17 cellular contexts compared by ENCODE assay signal in the genomic region with DNA sequence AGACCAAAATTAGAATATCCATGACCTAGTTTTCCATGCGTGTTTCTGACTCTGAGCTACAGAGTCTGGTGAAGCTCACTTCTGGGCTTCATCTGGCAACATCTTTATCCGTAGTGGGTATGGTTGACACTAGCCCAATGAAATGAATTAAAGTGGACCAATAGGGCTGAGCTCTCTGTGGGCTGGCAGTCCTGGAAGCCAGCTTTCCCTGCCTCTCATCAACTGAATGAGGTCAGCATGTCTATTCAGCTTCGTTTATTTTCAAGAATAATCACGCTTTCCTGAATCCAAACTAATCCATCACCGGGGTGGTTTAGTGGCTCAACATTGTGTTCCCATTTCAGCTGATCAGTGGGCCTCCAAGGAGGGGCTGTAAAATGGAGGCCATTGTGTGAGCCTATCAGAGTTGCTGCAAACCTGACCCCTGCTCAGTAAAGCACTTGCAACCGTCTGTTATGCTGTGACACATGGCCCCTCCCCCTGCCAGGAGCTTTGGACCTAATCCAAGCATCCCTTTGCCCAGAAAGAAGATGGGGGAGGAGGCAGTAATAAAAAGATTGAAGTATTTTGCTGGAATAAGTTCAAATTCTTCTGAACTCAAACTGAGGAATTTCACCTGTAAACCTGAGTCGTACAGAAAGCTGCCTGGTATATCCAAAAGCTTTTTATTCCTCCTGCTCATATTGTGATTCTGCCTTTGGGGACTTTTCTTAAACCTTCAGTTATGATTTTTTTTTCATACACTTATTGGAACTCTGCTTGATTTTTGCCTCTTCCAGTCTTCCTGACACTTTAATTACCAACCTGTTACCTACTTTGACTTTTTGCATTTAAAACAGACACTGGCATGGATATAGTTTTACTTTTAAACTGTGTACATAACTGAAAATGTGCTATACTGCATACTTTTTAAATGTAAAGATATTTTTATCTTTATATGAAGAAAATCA. TPM values are rescaled to one million over a fixed set of nuclear protein-coding genes. Genes with fewer than 3 reads are reported as not detected.
A peak's percentile ranks its signal among the peaks of the same experiment; 100 is the strongest.
DNase-seq lines count a peak whose midpoint lies in the region; ATAC-seq and TF ChIP-seq lines count a peak whose summit lies in the region.
"Had no signal": no experiment of that assay in that cellular context is flagged by ENCODE, and none has a peak within 500 bp of the region (broad histone marks: within the 10 kb centered on the region; RNA-seq: fewer than 3 reads in every experiment).

No MANE protein-coding gene starts in this region.

- H3K36me3 ChIP-seq in tibial artery = peaks cover 13 to 23% (median 22%) of the 10 kb centered on the region in 3 donors
- H3K36me3 ChIP-seq: HAP-1 had no signal

- DNase-seq in NCI-H748 (lab: John Stamatoyannopoulos, UW; ENCODE audit: unreplicated experiment) (peak; percentile 50), NCI-H748 treated with DMSO at 0.1 percent for 48 hours (lab: John Stamatoyannopoulos, UW) (no peak), WTC11 (ENCODE audit: low spot score) (no peak), right cardiac atrium (peak in 1 of 3 donors; percentile 55), tibial artery (no peak), GM20000 (ENCODE audit: low spot score) (no peak)
- DNase-seq: cortex of kidney, DND-41, kidney, NCI-H2107, SHP77 treated with DMSO at 0.1 percent for 48 hours had no signal

- H3K27me3 ChIP-seq in right cardiac atrium (ENCODE audit: control insufficient read depth, insufficient read depth) = no peaks in the 10 kb centered on the region
- H3K27me3 ChIP-seq in tibial artery = no peaks in the 10 kb centered on the region

- CTCF ChIA-PET in WTC11 (lab: Charles Lee) = interaction anchor here (2.8 kb wide), 1 partner anchor 34 kb away, joined by 9 read pairs; no protein-coding TSS in a partner anchor

- no peaks in the 10 kb centered on the region for H3K27me3 Mint-ChIP-seq in WTC11 (ENCODE audit: low read depth)

- H3K4me1 Mint-ChIP-seq in WTC11 = peaks cover 8% of the 10 kb centered on the region

- H3K36me3 Mint-ChIP-seq in WTC11 = no peaks in the 10 kb centered on the region

- H3K9me3 ChIP-seq in right cardiac atrium (ENCODE audit: control insufficient read depth, low read length) (no peaks in the 10 kb centered on the region), tibial artery (no peaks in the 10 kb centered on the region)
- H3K9me3 ChIP-seq: HAP-1 had no signal

- peak overlapping the region; percentile 86 for H3K27ac ChIP-seq in right cardiac atrium (ENCODE audit: low read length)
- peak overlapping the region; percentile 73 to 80 for H3K27ac ChIP-seq in tibial artery
- H3K27ac ChIP-seq: KMS-11, VCaP had no signal

- H3K27ac Mint-ChIP-seq in WTC11 = no peak overlapping the region
- H3K27ac Mint-ChIP-seq: nephron had no signal

- TF ChIP-seq CTCF in WTC11 (IDR thresholded peaks at IDR 0.05) (no peak), tibial artery (IDR thresholded peaks at IDR 0.05) (no peak), GM20000 (IDR thresholded peaks at IDR 0.05; ENCODE audit: extremely low read depth, missing control alignments) (no peak)

- H3K4me3 ChIP-seq in right cardiac atrium (ENCODE audit: low read length) = no peak overlapping the region
- no peak overlapping the region for H3K4me3 ChIP-seq in tibial artery
- H3K4me3 ChIP-seq: HAP-1 had no signal

- intact Hi-C loops in right cardiac atrium (cut with DNase I) (no loop called here), tibial artery (cut with DNase I; ENCODE audit: low total_unique reads) (no loop called here)

- H3K9me3 Mint-ChIP-seq in WTC11 = no peaks in the 10 kb centered on the region
- H3K9me3 Mint-ChIP-seq: nephron had no signal

- POLR2A ChIA-PET in WTC11 (lab: Charles Lee) = no interaction called here

- 48% methylated on average over 7 of the region's 7 CpGs for WGBS in right cardiac atrium

- no peak overlapping the region for H3K4me3 Mint-ChIP-seq in WTC11
- H3K4me3 Mint-ChIP-seq: nephron had no signal

- peak; percentile 53 for ATAC-seq in WTC11
- peak; percentile 47 for ATAC-seq in right cardiac atrium
- no peak for ATAC-seq in HG03196 (IDR thresholded peaks at IDR 0.05; ENCODE audit: unreplicated experiment)
- ATAC-seq in activated CD4-positive, CD25-positive, alpha-beta regulatory T cell treated with anti-CD3 and anti-CD28 coated beads, Interleukin-2, amount 50 U/mL, for 24 hours = no peak

- H3K4me1 ChIP-seq in right cardiac atrium (ENCODE audit: control insufficient read depth, insufficient read depth, low read length) = peaks cover 12% of the 10 kb centered on the region
- H3K4me1 ChIP-seq in tibial artery = peaks cover 0 to 75% (median 33%) of the 10 kb centered on the region in 4 donors
- H3K4me1 ChIP-seq: HAP-1 had no signal

TF ChIP-seq in WTC11, 78 proteins besides CTCF, POLR2A, EP300 and RAD21:
- TF ChIP-seq ZNF138 (CRISPR knock-in tag; conservative IDR thresholded peaks at IDR 0.05) = no peak
- no peak for TF ChIP-seq GRHL2 (CRISPR knock-in tag; IDR thresholded peaks at IDR 0.05; ENCODE audit: insufficient replicate concordance, severe bottlenecking)
- TF ChIP-seq, protein P1, sequence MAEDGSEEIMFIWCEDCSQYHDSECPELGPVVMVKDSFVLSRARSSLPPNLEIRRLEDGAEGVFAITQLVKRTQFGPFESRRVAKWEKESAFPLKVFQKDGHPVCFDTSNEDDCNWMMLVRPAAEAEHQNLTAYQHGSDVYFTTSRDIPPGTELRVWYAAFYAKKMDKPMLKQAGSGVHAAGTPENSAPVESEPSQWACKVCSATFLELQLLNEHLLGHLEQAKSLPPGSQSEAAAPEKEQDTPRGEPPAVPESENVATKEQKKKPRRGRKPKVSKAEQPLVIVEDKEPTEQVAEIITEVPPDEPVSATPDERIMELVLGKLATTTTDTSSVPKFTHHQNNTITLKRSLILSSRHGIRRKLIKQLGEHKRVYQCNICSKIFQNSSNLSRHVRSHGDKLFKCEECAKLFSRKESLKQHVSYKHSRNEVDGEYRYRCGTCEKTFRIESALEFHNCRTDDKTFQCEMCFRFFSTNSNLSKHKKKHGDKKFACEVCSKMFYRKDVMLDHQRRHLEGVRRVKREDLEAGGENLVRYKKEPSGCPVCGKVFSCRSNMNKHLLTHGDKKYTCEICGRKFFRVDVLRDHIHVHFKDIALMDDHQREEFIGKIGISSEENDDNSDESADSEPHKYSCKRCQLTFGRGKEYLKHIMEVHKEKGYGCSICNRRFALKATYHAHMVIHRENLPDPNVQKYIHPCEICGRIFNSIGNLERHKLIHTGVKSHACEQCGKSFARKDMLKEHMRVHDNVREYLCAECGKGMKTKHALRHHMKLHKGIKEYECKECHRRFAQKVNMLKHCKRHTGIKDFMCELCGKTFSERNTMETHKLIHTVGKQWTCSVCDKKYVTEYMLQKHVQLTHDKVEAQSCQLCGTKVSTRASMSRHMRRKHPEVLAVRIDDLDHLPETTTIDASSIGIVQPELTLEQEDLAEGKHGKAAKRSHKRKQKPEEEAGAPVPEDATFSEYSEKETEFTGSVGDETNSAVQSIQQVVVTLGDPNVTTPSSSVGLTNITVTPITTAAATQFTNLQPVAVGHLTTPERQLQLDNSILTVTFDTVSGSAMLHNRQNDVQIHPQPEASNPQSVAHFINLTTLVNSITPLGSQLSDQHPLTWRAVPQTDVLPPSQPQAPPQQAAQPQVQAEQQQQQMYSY (CRISPR knock-in tag; IDR thresholded peaks at IDR 0.05) = no peak
- no peak for TF ChIP-seq FOXP1 (CRISPR knock-in tag; IDR thresholded peaks at IDR 0.05; ENCODE audit: borderline replicate concordance)
- TF ChIP-seq ZNF121 (CRISPR knock-in tag; IDR thresholded peaks at IDR 0.05) = no peak
- TF ChIP-seq, protein P2, sequence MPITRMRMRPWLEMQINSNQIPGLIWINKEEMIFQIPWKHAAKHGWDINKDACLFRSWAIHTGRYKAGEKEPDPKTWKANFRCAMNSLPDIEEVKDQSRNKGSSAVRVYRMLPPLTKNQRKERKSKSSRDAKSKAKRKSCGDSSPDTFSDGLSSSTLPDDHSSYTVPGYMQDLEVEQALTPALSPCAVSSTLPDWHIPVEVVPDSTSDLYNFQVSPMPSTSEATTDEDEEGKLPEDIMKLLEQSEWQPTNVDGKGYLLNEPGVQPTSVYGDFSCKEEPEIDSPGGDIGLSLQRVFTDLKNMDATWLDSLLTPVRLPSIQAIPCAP (CRISPR knock-in tag; IDR thresholded peaks at IDR 0.05) = no peak
- no peak for TF ChIP-seq NR1H2 (CRISPR knock-in tag; IDR thresholded peaks at IDR 0.05)
TF ChIP-seq in WTC11: peak in this region for 0.

RNA-seq across cellular contexts. Expression of a gene that starts 35.5 kb away (rescaled TPM):
- total RNA-seq in WTC11 (2021) (10.9 to 19.7 TPM (median 11.5 TPM) in 3 replicates), right cardiac atrium (100 to 1,000 TPM; 298 to 502 (median 380) TPM)
- polyA plus RNA-seq in right cardiac atrium = 269 TPM

Comparison
In these comparisons a context has a peak if more than half of its experiments do, and no peak if none do; other contexts are left out.
1. ATAC-seq: peak in WTC11 (single experiment) and right cardiac atrium (2 of 2); none in HG03196 (single experiment) and activated CD4-positive, CD25-positive, alpha-beta regulatory T cell treated with anti-CD3 and anti-CD28 coated beads, Interleukin-2, amount 50 U/mL, for 24 hours (0 of 2).
2. RNA of a gene that starts 35.5 kb away (total RNA-seq): 298 to 502 TPM in right cardiac atrium; 10.9 to 19.7 TPM in WTC11; every median in the first group is over 10 times any median in the second.